Comparison of ENCODE assay signal across 8 cellular contexts in genomic region chrX:115344885-115345653, GRCh38. TPM values are rescaled to one million over a fixed set of nuclear protein-coding genes. Genes with fewer than 3 reads are reported as not detected.
DNase-seq lines count a peak whose midpoint lies in the region; ATAC-seq, FAIRE-seq and TF ChIP-seq lines count a peak whose summit lies in the region.

No MANE protein-coding gene starts in this region.

- no peak for FAIRE-seq in K562 (lab: Jason Lieb, UNC)

- H3K9me3 ChIP-seq in K562 (replicated peaks; ENCODE audit: control insufficient read depth, insufficient read depth, low read depth, low read length) (no peaks in the 10 kb centered on the region), hepatocyte (ENCODE audit: low read depth) (no peaks in the 10 kb centered on the region)

- DNase-seq in DMS153 (lab: John Stamatoyannopoulos, UW), result peak; percentile 91
- peak; percentile 96 for DNase-seq in NCI-H2081 treated with DMSO at 0.1 percent for 48 hours (lab: John Stamatoyannopoulos, UW)
- no peak for DNase-seq in K562 (ENCODE audit: extremely low read depth in 1 of 4, low spot score in 3 of 4)
- peak; percentile 97 for DNase-seq in hepatocyte (ENCODE audit: low spot score)
- DNase-seq in retinal pigment epithelial cell (ENCODE audit: low read depth), result peak; percentile 90
- no peak for DNase-seq in activated CD4-positive, CD25-positive, alpha-beta regulatory T cell treated with anti-CD3 and anti-CD28 coated beads, Interleukin-2, amount 50 U/mL, for 72 hours
- no peak for DNase-seq in AML-193 (lab: John Stamatoyannopoulos, UW)
- DNase-seq in activated CD4-positive, CD25-positive, alpha-beta regulatory T cell (lab: John Stamatoyannopoulos, UW), result no peak

- WGBS in K562 (ENCODE audit: insufficient coverage, low coverage, missing lambda C conversion rate), result 4% methylated on average over 3 of the region's 3 CpGs
- 5% methylated on average over 3 of the region's 3 CpGs for WGBS in hepatocyte (ENCODE audit: low lambda C conversion rate, missing lambda C conversion rate)

- H3K27ac ChIP-seq in K562 (ENCODE audit: extremely low read depth, low read depth, low read length) (no peak overlapping the region), hepatocyte (peak overlapping the region; percentile 93)

- CTCF ChIA-PET in K562 (lab: Yijun Ruan, JAX; ENCODE audit: low intra/inter-chr PET ratio), result no interaction called here

- H3K4me2 ChIP-seq in K562 (ENCODE audit: insufficient read depth, low read length) (no peak overlapping the region), hepatocyte (peak overlapping the region; percentile 59)

- TF ChIP-seq EP300 in K562 (IDR thresholded peaks at IDR 0.05; ENCODE audit: low read length), result no peak

- TF ChIP-seq RAD21 in K562 (CRISPR knock-in tag; conservative IDR thresholded peaks at IDR 0.05 in 1 of 2, IDR thresholded peaks at IDR 0.05 in 1 of 2), result no peak

- H4K20me1 ChIP-seq in K562 (replicated peaks; ENCODE audit: control insufficient read depth, insufficient read depth, low read length) (no peaks in the 10 kb centered on the region), hepatocyte (ENCODE audit: insufficient read depth, poor library complexity, severe bottlenecking) (no peaks in the 10 kb centered on the region)

- POLR2A ChIA-PET in K562 (lab: Yijun Ruan, JAX), result interaction anchor here (1.0 kb wide), 1 partner anchor 35 kb away, joined by 3 read pairs; no protein-coding TSS in a partner anchor

- in situ Hi-C loops in K562 (cut with MboI), result loop anchor here (10.0 kb wide), 1 partner anchor 290 kb away; no protein-coding TSS in a partner anchor

- no peak overlapping the region for H3K9ac ChIP-seq in K562 (ENCODE audit: insufficient read depth in 1 of 2, low read depth in 2 of 2, low read length in 2 of 2)

- H3K36me3 ChIP-seq in K562 (ENCODE audit: control insufficient read depth, insufficient read depth, low read length) (no peaks in the 10 kb centered on the region), hepatocyte (replicated peaks; ENCODE audit: insufficient read depth, low read depth) (no peaks in the 10 kb centered on the region)

- H3K27me3 ChIP-seq in K562 (ENCODE audit: control insufficient read depth in 2 of 2, insufficient read depth in 2 of 2, low read length in 2 of 2) (no peaks in the 10 kb centered on the region), hepatocyte (no peaks in the 10 kb centered on the region)

- no peak overlapping the region for H3K4me3 ChIP-seq in K562
- H3K4me3 ChIP-seq in hepatocyte, result no peak overlapping the region
- H3K4me3 ChIP-seq in retinal pigment epithelial cell (ENCODE audit: low read length), result no peak overlapping the region

- TF ChIP-seq CTCF in K562 (IDR thresholded peaks at IDR 0.05 in 2 of 3, conservative IDR thresholded peaks at IDR 0.05 in 1 of 3; ENCODE audit: insufficient read depth in 2 of 3, low read depth in 1 of 3, low read length in 3 of 3), result no peak
- peak; percentile 21 for TF ChIP-seq CTCF in hepatocyte (IDR thresholded peaks at IDR 0.05; ENCODE audit: poor library complexity)
- no peak for TF ChIP-seq CTCF in retinal pigment epithelial cell (conservative IDR thresholded peaks at IDR 0.05; ENCODE audit: low read depth, low read length)

- ATAC-seq in K562, result no peak

- BruUV-seq in K562 (replicated peaks; lab: Mats Ljungman, UMichigan), result no TSS peak

- TF ChIP-seq POLR2A in K562 (conservative IDR thresholded peaks at IDR 0.05), result no peak

- no peaks in the 10 kb centered on the region for H3K79me2 ChIP-seq in K562 (ENCODE audit: control insufficient read depth, insufficient read depth, low read length)
- no peaks in the 10 kb centered on the region for H3K79me2 ChIP-seq in hepatocyte

- H2AFZ ChIP-seq in K562 (ENCODE audit: low read depth, low read length) (no peak overlapping the region), hepatocyte (peak overlapping the region; percentile 38)

- H3K9me1 ChIP-seq in K562 (ENCODE audit: control insufficient read depth, insufficient read depth, low read length), result no peaks in the 10 kb centered on the region

- no peaks in the 10 kb centered on the region for H3K9me2 ChIP-seq in hepatocyte (replicated peaks; ENCODE audit: insufficient read depth)

- no peaks in the 10 kb centered on the region for H3K4me1 ChIP-seq in K562 (replicated peaks in 1 of 2; ENCODE audit: control insufficient read depth in 2 of 2, insufficient read depth in 2 of 2, low read length in 2 of 2)
- peaks cover 21% of the 10 kb centered on the region for H3K4me1 ChIP-seq in hepatocyte (ENCODE audit: insufficient read depth)

- intact Hi-C loops in K562 (cut with micrococcal nuclease), result no loop called here

TF ChIP-seq in K562, 482 proteins besides CTCF, POLR2A, EP300 and RAD21:
- no peak for TF ChIP-seq RBM39 (optimal IDR thresholded peaks at IDR 0.05; ENCODE audit: low read depth, low read length)
- TF ChIP-seq NFIC (IDR thresholded peaks at IDR 0.05), result peak; percentile 46
- no peak for TF ChIP-seq ZBTB9 (CRISPR knock-in tag; IDR thresholded peaks at IDR 0.05)

RNA-seq across cellular contexts. Expression of gene LUZP4, which starts 55.6 kb away (rescaled TPM):
- total RNA-seq in K562 (2011; cell fraction: chromatin; rRNA removed; ENCODE audit: low replicate concordance), result 0.23 and 0.26 TPM in 2 replicates
- 0.26 TPM in 1 of 2 replicates, not detected in the other for total RNA-seq in K562 (2011; cell fraction: nucleolus; rRNA removed)
- total RNA-seq in K562 (2011; cell fraction: nucleoplasm; rRNA removed), result 0.37 TPM in 1 of 2 replicates, not detected in the other
- total RNA-seq in K562 (2014; rRNA removed) (0.32 and 0.53 TPM in 2 replicates), K562 (2014; rRNA removed; fragmentation: Illumina TruSeq; extraction: Trizol) (0.44 and 0.57 TPM in 2 replicates), K562 (2015; rRNA removed; fragmentation: Illumina TruSeq; extraction: Trizol) (0.26 and 0.36 TPM in 2 replicates), K562 (2021) (0.16 and 0.25 TPM in 2 replicates), hepatocyte (not detected in 2 replicates)
- polyA plus RNA-seq in K562 (2011; rRNA removed) (0.36 and 0.69 TPM in 2 replicates), K562 (2014; fragmentation: Illumina TruSeq; extraction: Trizol) (0.70 and 0.80 TPM in 2 replicates), K562 (2014; fragmentation: Nextera tagmentation; extraction: Ambion mirVana) (1 to 10 TPM in 1 of 2 experiments, under 1 TPM in 1; 0.75 to 1.1 TPM), K562 (2014; rRNA removed) (0.21 and 0.49 TPM in 2 replicates), hepatocyte (not detected in 2 replicates)
- 0.03 and 0.29 TPM in 2 replicates for polyA plus RNA-seq in K562 (2011; cell fraction: cytosol; rRNA removed)
- polyA plus RNA-seq in K562 (2011; cell fraction: nucleus; rRNA removed), result 0.16 and 0.28 TPM in 2 replicates
- polyA plus RNA-seq in K562 (2012), result 0.80 and 1.0 TPM in 2 replicates
- polyA minus RNA-seq in K562 (2011; rRNA and poly(A)+ RNA removed), result 0.25 and 0.42 TPM in 2 replicates
- not detected in 2 replicates for polyA minus RNA-seq in K562 (2011; cell fraction: cytosol; rRNA and poly(A)+ RNA removed)
- 0.22 TPM in 1 of 2 replicates, not detected in the other for polyA minus RNA-seq in K562 (2011; cell fraction: nucleus; rRNA and poly(A)+ RNA removed)

Comparison
In these comparisons a context has a peak if more than half of its experiments do, and no peak if none do; other contexts are left out.
1. DNase-seq: peak in DMS153 (single experiment), NCI-H2081 treated with DMSO at 0.1 percent for 48 hours (single experiment), hepatocyte (single experiment) and retinal pigment epithelial cell (single experiment); none in K562 (0 of 4), activated CD4-positive, CD25-positive, alpha-beta regulatory T cell treated with anti-CD3 and anti-CD28 coated beads, Interleukin-2, amount 50 U/mL, for 72 hours (single experiment), AML-193 (0 of 2) and activated CD4-positive, CD25-positive, alpha-beta regulatory T cell (0 of 4).